18 cellular contexts compared by ENCODE assay signal in the genomic region with DNA sequence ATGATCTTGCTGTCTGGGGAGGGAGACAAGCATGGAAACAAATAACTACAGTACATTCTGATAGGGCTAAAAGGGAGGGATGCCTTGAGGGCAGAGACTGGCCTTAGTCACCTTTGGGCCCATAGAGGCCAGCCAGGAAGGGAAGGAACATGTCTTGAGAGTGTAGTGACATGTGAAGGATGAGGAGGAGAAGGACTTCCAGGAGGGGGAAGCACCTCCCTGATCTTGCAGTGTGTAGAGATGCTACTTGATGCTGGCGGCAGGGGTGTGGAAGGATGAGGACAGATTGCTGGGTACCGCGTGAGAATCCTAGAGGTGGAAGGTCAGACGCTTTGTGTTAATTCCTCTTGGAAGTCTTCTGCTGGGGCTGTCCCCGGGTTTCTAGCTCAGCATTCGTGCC. TPM values are rescaled to one million over a fixed set of nuclear protein-coding genes. Genes with fewer than 3 reads are reported as not detected.
A peak's percentile ranks its signal among the peaks of the same experiment; 100 is the strongest.
DNase-seq lines count a peak whose midpoint lies in the region; ATAC-seq and TF ChIP-seq lines count a peak whose summit lies in the region.
"Had no signal": no experiment of that assay in that cellular context is flagged by ENCODE, and none has a peak within 500 bp of the region (broad histone marks: within the 10 kb centered on the region; RNA-seq: fewer than 3 reads in every experiment).

No MANE protein-coding gene starts in this region.

- peaks cover 34% of the 10 kb centered on the region for H3K4me1 Mint-ChIP-seq in Caco-2 (ENCODE audit: low read depth, unreplicated experiment)
- peaks cover 56% of the 10 kb centered on the region for H3K4me1 Mint-ChIP-seq in activated CD8-positive, alpha-beta T cell treated with anti-CD3 and anti-CD28 coated beads, Interleukin-2, amount 10 ng/mL, durations not matched to agents 7 days and 5 days (ENCODE audit: low read depth)
- H3K4me1 Mint-ChIP-seq in activated CD4-positive, alpha-beta memory T cell treated with anti-CD3 and anti-CD28 coated beads for 36 hours (ENCODE audit: low read depth) = peaks cover 87% of the 10 kb centered on the region

- no peak for ATAC-seq in activated CD8-positive, alpha-beta T cell treated with anti-CD3 and anti-CD28 coated beads, Interleukin-2, amount 10 ng/mL, durations not matched to agents 7 days and 5 days
- ATAC-seq: Panc1, sciatic nerve had no signal

- peaks cover 5% of the 10 kb centered on the region for H3K36me3 Mint-ChIP-seq in Caco-2 (ENCODE audit: insufficient read depth, unreplicated experiment)
- peaks cover 11% of the 10 kb centered on the region for H3K36me3 Mint-ChIP-seq in activated CD8-positive, alpha-beta T cell treated with anti-CD3 and anti-CD28 coated beads, Interleukin-2, amount 10 ng/mL, durations not matched to agents 7 days and 5 days (ENCODE audit: low read depth)
- peaks cover 9% of the 10 kb centered on the region for H3K36me3 Mint-ChIP-seq in activated CD4-positive, alpha-beta memory T cell treated with anti-CD3 and anti-CD28 coated beads for 36 hours

- DNase-seq in Caco-2 (no peak), fibroblast of villous mesenchyme (ENCODE audit: low read depth) (no peak), NCI-H2081 (lab: John Stamatoyannopoulos, UW) (no peak), NCI-H510A (lab: John Stamatoyannopoulos, UW) (no peak)
- no peak for DNase-seq in activated CD8-positive, alpha-beta T cell treated with anti-CD3 and anti-CD28 coated beads, Interleukin-2, amount 10 ng/mL, durations not matched to agents 7 days and 5 days
- no peak for DNase-seq in activated CD4-positive, alpha-beta memory T cell treated with anti-CD3 and anti-CD28 coated beads for 36 hours
- no peak for DNase-seq in stimulated activated CD4-positive, alpha-beta T cell treated with anti-CD3 and anti-CD28 coated beads, Interleukin-2, amount 100 ng/mL, for 48 hours
- DNase-seq: activated CD4-positive, alpha-beta T cell treated with anti-CD3 and anti-CD28 coated beads, Interleukin-2, amount 50 U/mL, for 4 hours; HCEC 1CT; kidney glomerular epithelial cell; MM.1S; NCI-H2029; stimulated activated CD4-positive, alpha-beta T cell treated with anti-CD3 and anti-CD28 coated beads, Interleukin-1b, Interleukin-23, amount 100 ng/mL, for 48 hours; testis had no signal

- peaks cover 99% of the 10 kb centered on the region for H3K4me1 ChIP-seq in BLaER1
- H3K4me1 ChIP-seq in Caco-2 = peaks cover 23% of the 10 kb centered on the region

- peak overlapping the region; percentile 99 for H3K4me2 ChIP-seq in BLaER1

- CTCF ChIA-PET in Caco-2 (lab: Charles Lee) = no interaction called here
- CTCF ChIA-PET in activated CD8-positive, alpha-beta T cell treated with anti-CD3 and anti-CD28 coated beads, Interleukin-2, amount 10 ng/mL, durations not matched to agents 7 days and 5 days (lab: Charles Lee) = interaction anchor here (0.6 to 3.0 kb wide), 5 partner anchors 11 to 174 kb away, joined by 3 to 14 read pairs (median 3); no protein-coding TSS in a partner anchor
- CTCF ChIA-PET in activated CD4-positive, alpha-beta memory T cell treated with anti-CD3 and anti-CD28 coated beads for 36 hours (lab: Charles Lee) = interaction anchor here (1.6 kb wide), 1 partner anchor 11 kb away, joined by 4 read pairs; no protein-coding TSS in a partner anchor

- H3K36me3 ChIP-seq in BLaER1 = peaks cover 66% of the 10 kb centered on the region
- peaks cover 2% of the 10 kb centered on the region for H3K36me3 ChIP-seq in Caco-2 (ENCODE audit: control insufficient read depth, insufficient read depth, low read length)

- POLR2A ChIA-PET in Caco-2 (lab: Charles Lee) = no interaction called here
- POLR2A ChIA-PET in activated CD8-positive, alpha-beta T cell treated with anti-CD3 and anti-CD28 coated beads, Interleukin-2, amount 10 ng/mL, durations not matched to agents 7 days and 5 days (lab: Charles Lee) = interaction anchor here (1.0 kb wide), 1 partner anchor 9 kb away, joined by 3 read pairs; no protein-coding TSS in a partner anchor
- POLR2A ChIA-PET in activated CD4-positive, alpha-beta memory T cell treated with anti-CD3 and anti-CD28 coated beads for 36 hours (lab: Charles Lee) = no interaction called here

- H3K27me3 Mint-ChIP-seq in Caco-2 (ENCODE audit: insufficient read depth, unreplicated experiment) = no peaks in the 10 kb centered on the region
- H3K27me3 Mint-ChIP-seq in activated CD8-positive, alpha-beta T cell treated with anti-CD3 and anti-CD28 coated beads, Interleukin-2, amount 10 ng/mL, durations not matched to agents 7 days and 5 days (ENCODE audit: low read depth) = no peaks in the 10 kb centered on the region
- no peaks in the 10 kb centered on the region for H3K27me3 Mint-ChIP-seq in activated CD4-positive, alpha-beta memory T cell treated with anti-CD3 and anti-CD28 coated beads for 36 hours

- H3K9me3 ChIP-seq in BLaER1 (no peaks in the 10 kb centered on the region), Caco-2 (no peaks in the 10 kb centered on the region)
- H3K9me3 ChIP-seq: testis had no signal

- H3K27ac Mint-ChIP-seq in Caco-2 (ENCODE audit: unreplicated experiment) = peak overlapping the region; percentile 39
- peak overlapping the region; percentile 2 for H3K27ac Mint-ChIP-seq in activated CD8-positive, alpha-beta T cell treated with anti-CD3 and anti-CD28 coated beads, Interleukin-2, amount 10 ng/mL, durations not matched to agents 7 days and 5 days
- H3K27ac Mint-ChIP-seq in activated CD4-positive, alpha-beta memory T cell treated with anti-CD3 and anti-CD28 coated beads for 36 hours = no peak overlapping the region

- H3K4me3 ChIP-seq in BLaER1 (no peak overlapping the region), Caco-2 (ENCODE audit: low read depth, low read length) (no peak overlapping the region), fibroblast of villous mesenchyme (ENCODE audit: low read depth, low read length) (no peak overlapping the region)
- H3K4me3 ChIP-seq: SK-N-MC, testis had no signal

- H4K20me1 ChIP-seq in BLaER1 = peaks cover 100% of the 10 kb centered on the region

- BruUV-seq in Caco-2 (replicated peaks; lab: Mats Ljungman, UMichigan) = no TSS peak

- H3K9me3 Mint-ChIP-seq in Caco-2 (ENCODE audit: unreplicated experiment) = no peaks in the 10 kb centered on the region
- H3K9me3 Mint-ChIP-seq in activated CD8-positive, alpha-beta T cell treated with anti-CD3 and anti-CD28 coated beads, Interleukin-2, amount 10 ng/mL, durations not matched to agents 7 days and 5 days (ENCODE audit: insufficient read depth) = no peaks in the 10 kb centered on the region
- H3K9me3 Mint-ChIP-seq in activated CD4-positive, alpha-beta memory T cell treated with anti-CD3 and anti-CD28 coated beads for 36 hours = no peaks in the 10 kb centered on the region

- H3K27ac ChIP-seq in BLaER1 = no peak overlapping the region
- H3K27ac ChIP-seq: SK-N-MC, testis had no signal

- TF ChIP-seq CTCF in Caco-2 (IDR thresholded peaks at IDR 0.05; ENCODE audit: insufficient read depth in 1 of 2, low read depth in 1 of 2, low read length in 1 of 2, severe bottlenecking in 1 of 2, unreplicated experiment in 1 of 2) (no peak), fibroblast of villous mesenchyme (IDR thresholded peaks at IDR 0.05; ENCODE audit: insufficient read depth, low read depth, low read length) (peak; percentile 18)

- H3K9ac ChIP-seq in BLaER1 = no peak overlapping the region

- H3K27me3 ChIP-seq in BLaER1 (no peaks in the 10 kb centered on the region), Caco-2 (replicated peaks; ENCODE audit: control insufficient read depth, insufficient read depth, low read length) (no peaks in the 10 kb centered on the region)
- H3K27me3 ChIP-seq: testis had no signal

- H3K4me3 Mint-ChIP-seq in Caco-2 (ENCODE audit: unreplicated experiment) = no peak overlapping the region
- H3K4me3 Mint-ChIP-seq in activated CD8-positive, alpha-beta T cell treated with anti-CD3 and anti-CD28 coated beads, Interleukin-2, amount 10 ng/mL, durations not matched to agents 7 days and 5 days = no peak overlapping the region
- no peak overlapping the region for H3K4me3 Mint-ChIP-seq in activated CD4-positive, alpha-beta memory T cell treated with anti-CD3 and anti-CD28 coated beads for 36 hours

- intact Hi-C loops in Caco-2 (cut with micrococcal nuclease; ENCODE audit: unreplicated experiment) = no loop called here
- intact Hi-C loops in activated CD4-positive, alpha-beta memory T cell treated with anti-CD3 and anti-CD28 coated beads for 36 hours (cut with micrococcal nuclease) = no loop called here

RNA-seq across cellular contexts. Expression of gene TET3, which starts 13.1 kb away (rescaled TPM):
- total RNA-seq in Caco-2 (2022) (27.5 and 27.8 TPM in 2 replicates), fibroblast of villous mesenchyme (5.6 and 7.7 TPM in 2 replicates)
- total RNA-seq in activated CD8-positive, alpha-beta T cell treated with anti-CD3 and anti-CD28 coated beads, Interleukin-2, amount 10 ng/mL, durations not matched to agents 7 days and 5 days = 10 to 100 TPM; 20.4 to 20.9 TPM
- total RNA-seq in activated CD4-positive, alpha-beta memory T cell treated with anti-CD3 and anti-CD28 coated beads for 36 hours = 10 to 100 TPM; 10.5 to 11.8 TPM
